17 cellular contexts compared by ENCODE assay signal in the genomic region with DNA sequence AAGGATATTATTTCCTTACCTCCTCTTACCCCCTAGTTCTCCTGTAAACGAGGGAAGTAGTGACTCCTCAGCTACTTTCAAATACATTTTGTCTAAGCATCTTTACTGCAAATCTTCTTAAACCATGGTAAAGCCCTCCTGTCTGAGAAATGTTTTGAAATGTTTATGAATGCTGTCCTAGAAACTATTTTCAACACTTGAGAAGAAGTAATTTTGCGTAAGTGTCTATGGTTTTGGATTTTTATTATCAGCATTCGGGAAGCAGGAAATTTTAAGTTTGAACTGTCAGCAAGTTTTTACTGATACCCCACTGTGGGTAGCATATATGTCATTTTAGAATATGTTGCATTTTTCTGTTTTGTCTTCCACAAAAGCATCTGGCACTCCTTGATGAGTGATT.
"Had no signal": no experiment of that assay in that cellular context is flagged by ENCODE, and none has a peak within 500 bp of the region (broad histone marks: within the 10 kb centered on the region; RNA-seq: fewer than 3 reads in every experiment).

No MANE protein-coding gene starts in this region.

- H3K27ac ChIP-seq: SJSA1 had no signal

- H3K4me1 ChIP-seq: SJSA1 had no signal

- H3K4me3 ChIP-seq: SJSA1 had no signal

- H3K9me3 ChIP-seq: SJSA1 had no signal

- H3K36me3 ChIP-seq: SJSA1 had no signal

- DNase-seq: KBM-7, NCI-H1092, NCI-H1105 treated with DMSO at 0.1 percent for 48 hours, NCI-H1417 treated with DMSO at 0.1 percent for 48 hours, NCI-H146, NCI-H1694 treated with DMSO at 0.1 percent for 48 hours, NCI-H1930, NCI-H2081, NCI-H2107, NCI-H2227 treated with DMSO at 0.1 percent for 48 hours, NCI-H524, NCI-H526 treated with DMSO at 0.1 percent for 48 hours, NCI-H748 treated with DMSO at 0.1 percent for 48 hours, Right ventricle myocardium superior, RPMI8226, SIG-M5 had no signal

- H3K27me3 ChIP-seq: SJSA1 had no signal
